9 cellular contexts compared by ENCODE assay signal in the genomic region with DNA sequence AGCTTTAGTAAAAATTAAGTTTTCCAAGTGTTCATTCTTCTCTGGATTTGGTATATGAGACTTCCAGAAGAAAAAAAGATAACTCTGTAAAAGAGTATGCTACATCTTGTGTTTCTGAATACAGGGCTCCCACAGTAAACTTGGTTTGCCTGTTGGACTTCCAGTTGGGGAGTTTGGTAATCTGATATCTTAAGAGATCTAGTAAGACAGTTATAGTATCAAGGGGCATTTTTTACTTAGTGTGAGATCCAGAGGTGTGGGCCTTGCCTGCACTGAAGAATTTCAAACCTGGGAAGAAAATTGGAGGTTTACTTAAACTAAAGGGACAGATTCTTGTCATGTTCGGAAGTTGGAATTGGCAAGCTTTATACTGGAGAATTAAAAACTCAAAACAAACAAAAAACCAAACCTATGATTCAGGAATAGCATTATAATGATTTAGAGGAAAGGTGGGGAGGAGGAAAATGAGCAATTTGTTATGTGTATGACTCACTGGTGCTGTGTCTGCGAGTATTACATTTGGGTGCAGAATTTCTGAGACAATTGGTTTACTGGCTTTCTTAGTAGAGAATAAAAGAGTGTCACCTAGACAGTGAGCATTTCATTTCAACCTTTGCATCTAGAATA. TPM values are rescaled to one million over a fixed set of nuclear protein-coding genes. Genes with fewer than 3 reads are reported as not detected.
DNase-seq lines count a peak whose midpoint lies in the region; ATAC-seq and TF ChIP-seq lines count a peak whose summit lies in the region.
"Had no signal": no experiment of that assay in that cellular context is flagged by ENCODE, and none has a peak within 500 bp of the region (broad histone marks: within the 10 kb centered on the region; RNA-seq: fewer than 3 reads in every experiment).

No MANE protein-coding gene starts in this region.

- H3K4me1 ChIP-seq in left lung: peaks cover 22 to 93% of the 10 kb centered on the region in 2 donors

- in situ Hi-C loops in astrocyte of the cerebellum (cut with HindIII; ENCODE audit: low sequenced_read_pairs): no loop called here

- DNase-seq in A172 (ENCODE audit: low spot score) (peak; percentile 79), HS-5 (ENCODE audit: low read depth) (peak; percentile 68), astrocyte of the cerebellum (ENCODE audit: low read depth) (peak; percentile 60), left lung (no peak), NCI-H2107 (lab: John Stamatoyannopoulos, UW) (no peak)
- DNase-seq: ovary had no signal

- TF ChIP-seq CTCF in astrocyte of the cerebellum (IDR thresholded peaks at IDR 0.05; ENCODE audit: low read depth, low read length, missing control alignments) (no peak), left lung (IDR thresholded peaks at IDR 0.05) (no peak)

- intact Hi-C loops in left lung (cut with DNase I): no loop called here

- H3K9me3 ChIP-seq in left lung: no peaks in the 10 kb centered on the region
- H3K9me3 ChIP-seq: ovary had no signal

- H3K36me3 ChIP-seq in left lung: no peaks in the 10 kb centered on the region
- H3K36me3 ChIP-seq: ovary had no signal

- H3K27ac ChIP-seq in left lung: peak overlapping the region; percentile 15 to 38
- H3K27ac ChIP-seq: ovary had no signal

- no peaks in the 10 kb centered on the region for H3K27me3 ChIP-seq in left lung
- H3K27me3 ChIP-seq: ovary had no signal

- ATAC-seq in left lung: peak; percentile 27
- no peak for ATAC-seq in HG02642 (IDR thresholded peaks at IDR 0.05; ENCODE audit: poor library complexity, unreplicated experiment)
- no peak for ATAC-seq in GM21529 (IDR thresholded peaks at IDR 0.05; ENCODE audit: unreplicated experiment)
- no peak for ATAC-seq in HG02852 (IDR thresholded peaks at IDR 0.05; ENCODE audit: unreplicated experiment)

- no peak overlapping the region for H3K4me3 ChIP-seq in astrocyte of the cerebellum (ENCODE audit: low read depth, low read length)
- no peak overlapping the region for H3K4me3 ChIP-seq in left lung
- H3K4me3 ChIP-seq: ovary had no signal

RNA-seq across cellular contexts. Expression of a gene that starts 58.9 kb away (rescaled TPM):
- total RNA-seq in A172 (2014; rRNA removed; shearing (Covaris generic)): 2.0 and 9.6 TPM in 2 replicates
- total RNA-seq in left lung: 10 to 100 TPM; 11.4 to 12.1 TPM

Comparison
In these comparisons a context has a peak if more than half of its experiments do, and no peak if none do; other contexts are left out.
1. DNase-seq: peak in A172 (single experiment), HS-5 (single experiment) and astrocyte of the cerebellum (single experiment); none in left lung (0 of 2) and NCI-H2107 (single experiment).